ENCODE assay signal across 16 cellular contexts in the genomic region with DNA sequence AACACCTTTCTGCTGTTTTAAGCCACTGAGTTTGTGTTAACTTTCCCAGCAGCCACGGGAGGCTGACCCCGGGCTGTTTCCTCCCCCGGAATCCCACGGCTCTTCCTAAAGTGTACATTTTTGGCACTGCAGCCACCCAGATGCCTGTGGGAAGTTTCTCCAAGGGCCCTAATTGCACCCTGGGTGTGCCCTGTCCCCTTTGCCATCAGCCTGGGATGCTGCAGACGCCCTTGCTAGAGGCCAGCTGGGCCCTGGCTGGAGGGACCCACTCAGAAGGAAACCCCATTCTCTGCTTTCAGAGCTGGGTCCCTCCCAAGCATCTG.
DNase-seq lines count a peak whose midpoint lies in the region; TF ChIP-seq lines count a peak whose summit lies in the region.
"Had no signal": no experiment of that assay in that cellular context is flagged by ENCODE, and none has a peak within 500 bp of the region (broad histone marks: within the 10 kb centered on the region; RNA-seq: fewer than 3 reads in every experiment).

No MANE protein-coding gene starts in this region.

- H3K27ac ChIP-seq in colonic mucosa = no peak overlapping the region
- H3K27ac ChIP-seq in neuronal stem cell (replicated peaks; ENCODE audit: low read length) = no peak overlapping the region
- no peak overlapping the region for H3K27ac ChIP-seq in spleen
- H3K27ac ChIP-seq: BLaER1, HL-60 had no signal

- no peaks in the 10 kb centered on the region for H3K27me3 ChIP-seq in colonic mucosa
- no peaks in the 10 kb centered on the region for H3K27me3 ChIP-seq in neuronal stem cell (ENCODE audit: control insufficient read depth in 3 of 3, insufficient read depth in 3 of 3, low read depth in 1 of 3, low read length in 3 of 3)
- peaks cover 0 to 43% (median 0%) of the 10 kb centered on the region in 7 donors for H3K27me3 ChIP-seq in spleen (replicated peaks in 1 of 7)

- no peak overlapping the region for H3K4ac ChIP-seq in neuronal stem cell (ENCODE audit: low read length)

- H4K91ac ChIP-seq in neuronal stem cell (ENCODE audit: low read depth, low read length, poor library complexity) = no peak overlapping the region

- H2BK120ac ChIP-seq in neuronal stem cell (ENCODE audit: low read depth, low read length) = no peak overlapping the region

- peak overlapping the region; percentile 67 for H2AK5ac ChIP-seq in neuronal stem cell (ENCODE audit: low read depth, low read length)

- H3K14ac ChIP-seq in neuronal stem cell (ENCODE audit: low read length) = no peak overlapping the region

- H2BK5ac ChIP-seq in neuronal stem cell (ENCODE audit: low read length) = no peak overlapping the region

- H3K9ac ChIP-seq in colonic mucosa (ENCODE audit: low read depth in 2 of 2, low read length in 2 of 2) = no peak overlapping the region
- H3K9ac ChIP-seq in neuronal stem cell (ENCODE audit: low read depth, low read length, poor library complexity) = no peak overlapping the region
- H3K9ac ChIP-seq: BLaER1 had no signal

- H3K9me3 Mint-ChIP-seq in activated naive CD4-positive, alpha-beta T cell treated with anti-CD3 and anti-CD28 coated beads, Interleukin-2, amount 50 U/mL, for 24 hours = no peaks in the 10 kb centered on the region
- H3K9me3 Mint-ChIP-seq: CD8-positive, alpha-beta T cell had no signal

- H3K9me3 ChIP-seq in colonic mucosa = no peaks in the 10 kb centered on the region
- H3K9me3 ChIP-seq in neuronal stem cell (replicated peaks in 1 of 2; ENCODE audit: control insufficient read depth in 2 of 2, insufficient read depth in 1 of 2, low read depth in 1 of 2, low read length in 2 of 2) = peaks cover 0 to 2% of the 10 kb centered on the region in 2 donors
- H3K9me3 ChIP-seq in spleen = no peaks in the 10 kb centered on the region
- H3K9me3 ChIP-seq: BLaER1, HAP-1 had no signal

- no peak overlapping the region for H3K23ac ChIP-seq in neuronal stem cell (ENCODE audit: low read depth, low read length, poor library complexity)

- no peaks in the 10 kb centered on the region for H3K36me3 Mint-ChIP-seq in activated naive CD4-positive, alpha-beta T cell treated with anti-CD3 and anti-CD28 coated beads, Interleukin-2, amount 50 U/mL, for 24 hours
- H3K36me3 Mint-ChIP-seq: CD8-positive, alpha-beta T cell had no signal

- TF ChIP-seq POLR2A in spleen (IDR thresholded peaks at IDR 0.05) = no peak

- H3K4me2 ChIP-seq in neuronal stem cell (ENCODE audit: insufficient read depth, low read length, poor library complexity, severe bottlenecking) = no peak overlapping the region
- H3K4me2 ChIP-seq: BLaER1 had no signal

- H3K27ac Mint-ChIP-seq in activated naive CD4-positive, alpha-beta T cell treated with anti-CD3 and anti-CD28 coated beads, Interleukin-2, amount 50 U/mL, for 24 hours = peak overlapping the region; percentile 23
- H3K27ac Mint-ChIP-seq: CD8-positive, alpha-beta T cell had no signal

- H2AFZ ChIP-seq in neuronal stem cell (ENCODE audit: low read length) = no peak overlapping the region

- no peaks in the 10 kb centered on the region for H3K4me1 Mint-ChIP-seq in activated naive CD4-positive, alpha-beta T cell treated with anti-CD3 and anti-CD28 coated beads, Interleukin-2, amount 50 U/mL, for 24 hours

- H3K4me1 ChIP-seq in colonic mucosa (no peaks in the 10 kb centered on the region), neuronal stem cell (ENCODE audit: control insufficient read depth in 2 of 2, insufficient read depth in 1 of 2, low read depth in 1 of 2, low read length in 2 of 2) (no peaks in the 10 kb centered on the region), spleen (no peaks in the 10 kb centered on the region)
- H3K4me1 ChIP-seq: HAP-1 had no signal

- H3K27me3 Mint-ChIP-seq in activated naive CD4-positive, alpha-beta T cell treated with anti-CD3 and anti-CD28 coated beads, Interleukin-2, amount 50 U/mL, for 24 hours = peaks cover 2% of the 10 kb centered on the region

- no peak overlapping the region for H2BK15ac ChIP-seq in neuronal stem cell (ENCODE audit: low read length)

- H3K79me1 ChIP-seq in neuronal stem cell (ENCODE audit: low read depth, low read length) = no peaks in the 10 kb centered on the region

- H3K4me3 ChIP-seq in colonic mucosa (no peak overlapping the region), neuronal stem cell (ENCODE audit: low read length in 2 of 2) (no peak overlapping the region), spleen (no peak overlapping the region)
- H3K4me3 ChIP-seq: BLaER1, HAP-1 had no signal

- H3K18ac ChIP-seq in neuronal stem cell (ENCODE audit: low read length) = no peak overlapping the region

- WGBS in neuronal stem cell (ENCODE audit: extremely low coverage in 2 of 2, insufficient read length in 2 of 2, insufficient replicate concordance in 1 of 2), 2 donors = no CpG with 5 or more reads among the region's 5 CpGs
- 57 to 79% (median 74%) methylated on average over 5 of the region's 5 CpGs for WGBS in spleen, 5 donors

- no peak overlapping the region for H4K8ac ChIP-seq in neuronal stem cell (ENCODE audit: low read depth, low read length)

- no peaks in the 10 kb centered on the region for H3K36me3 ChIP-seq in colonic mucosa
- no peaks in the 10 kb centered on the region for H3K36me3 ChIP-seq in neuronal stem cell (replicated peaks in 1 of 2; ENCODE audit: control insufficient read depth in 2 of 2, insufficient read depth in 2 of 2, low read length in 2 of 2)
- H3K36me3 ChIP-seq in spleen = no peaks in the 10 kb centered on the region
- H3K36me3 ChIP-seq: BLaER1, HAP-1 had no signal

- H2BK12ac ChIP-seq in neuronal stem cell (ENCODE audit: low read length) = no peak overlapping the region

- TF ChIP-seq CTCF in colonic mucosa (IDR thresholded peaks at IDR 0.05) = no peak
- TF ChIP-seq CTCF in spleen (IDR thresholded peaks at IDR 0.05 in 8 of 11, conservative IDR thresholded peaks at IDR 0.05 in 3 of 11) = no peak

- H3K4me3 Mint-ChIP-seq in activated naive CD4-positive, alpha-beta T cell treated with anti-CD3 and anti-CD28 coated beads, Interleukin-2, amount 50 U/mL, for 24 hours = no peak overlapping the region
- H3K4me3 Mint-ChIP-seq: CD8-positive, alpha-beta T cell had no signal

- intact Hi-C loops in colonic mucosa (cut with DNase I) = no loop called here
- intact Hi-C loops in spleen (cut with DNase I; ENCODE audit: low total_unique reads) = no loop called here

- DNase-seq in activated naive CD4-positive, alpha-beta T cell treated with Interleukin-2 at 50 U/mL for 16 hours = no peak
- DNase-seq in colonic mucosa (peak; percentile 12), neuronal stem cell (ENCODE audit: low spot score) (no peak), superior temporal gyrus (ENCODE audit: extremely low spot score) (peak; percentile 12), NCI-H1417 treated with DMSO at 0.1 percent for 48 hours (lab: John Stamatoyannopoulos, UW) (no peak), spleen (no peak), iPS-NIHi7 (ENCODE audit: extremely low spot score) (no peak)
- DNase-seq: DMS79, NCI-H1105, NCI-H1694 treated with DMSO at 0.1 percent for 48 hours, NCI-H526 treated with DMSO at 0.1 percent for 48 hours had no signal

Comparison
In these comparisons a context has a peak if more than half of its experiments do, and no peak if none do; other contexts are left out.
1. DNase-seq: peak in colonic mucosa (single experiment) and superior temporal gyrus (single experiment); none in activated naive CD4-positive, alpha-beta T cell treated with Interleukin-2 at 50 U/mL for 16 hours (single experiment), neuronal stem cell (single experiment), NCI-H1417 treated with DMSO at 0.1 percent for 48 hours (single experiment), spleen (single experiment) and iPS-NIHi7 (single experiment).